1 cellular context compared by ENCODE assay signal in genomic region chr4:38310446-38311043, GRCh38.
TF ChIP-seq lines count a peak whose summit lies in the region.

No MANE protein-coding gene starts in this region.

TF ChIP-seq in GM12878, 131 proteins besides CTCF, POLR2A, EP300 and RAD21 (continued from another document and continues in another):
- peak; percentile 97 for TF ChIP-seq SKIL (IDR thresholded peaks at IDR 0.05; ENCODE audit: low read depth, poor library complexity, severe bottlenecking)
- TF ChIP-seq ZNF592 (IDR thresholded peaks at IDR 0.05) = no peak
- TF ChIP-seq ELK1 (IDR thresholded peaks at IDR 0.05; ENCODE audit: low read depth, low read length) = no peak
- TF ChIP-seq RAD51 (IDR thresholded peaks at IDR 0.05) = peak; percentile 90
- no peak for TF ChIP-seq ZBTB40 (IDR thresholded peaks at IDR 0.05; ENCODE audit: borderline replicate concordance)
- no peak for TF ChIP-seq NR2C1 (IDR thresholded peaks at IDR 0.05)
- no peak for TF ChIP-seq ATF3 (IDR thresholded peaks at IDR 0.05; ENCODE audit: borderline replicate concordance, extremely low read depth, low read depth, low read length)
- TF ChIP-seq CBX5 (IDR thresholded peaks at IDR 0.05; ENCODE audit: low read depth) = peak; percentile 96
- no peak for TF ChIP-seq ZZZ3 (IDR thresholded peaks at IDR 0.05; ENCODE audit: control insufficient read depth, insufficient read length, low read depth)
- peak; percentile 98 for TF ChIP-seq RELB (IDR thresholded peaks at IDR 0.05; ENCODE audit: low read depth)
- peak; percentile 74; the same call in 1 of the 2 replicates for TF ChIP-seq MEF2A (IDR thresholded peaks at IDR 0.05; ENCODE audit: insufficient read depth, low read depth, low read length)
- peak; percentile 75; the same call in 1 of the 2 replicates for TF ChIP-seq BACH1 (IDR thresholded peaks at IDR 0.05; ENCODE audit: borderline replicate concordance)
- peak in 1 of 2 experiments; percentile 91; a peak in 1 of 4 replicates for TF ChIP-seq CEBPB (IDR thresholded peaks at IDR 0.05; ENCODE audit: borderline replicate concordance in 1 of 2, low read depth in 2 of 2, low read length in 2 of 2)
- TF ChIP-seq JUNB (IDR thresholded peaks at IDR 0.05) = peak; percentile 98
- TF ChIP-seq GABPA (IDR thresholded peaks at IDR 0.05; ENCODE audit: low read depth) = no peak; the same call in 1 of the 2 replicates
- no peak for TF ChIP-seq NRF1 (conservative IDR thresholded peaks at IDR 0.05; ENCODE audit: low read depth, low read length)
- TF ChIP-seq CHD2 (IDR thresholded peaks at IDR 0.05; ENCODE audit: borderline replicate concordance, low read depth, low read length) = peak; percentile 75
- no peak for TF ChIP-seq ZNF24 (IDR thresholded peaks at IDR 0.05)
- TF ChIP-seq PKNOX1 (IDR thresholded peaks at IDR 0.05) = peak; percentile 90
- TF ChIP-seq MTA3 (IDR thresholded peaks at IDR 0.05; ENCODE audit: borderline replicate concordance, low read length) = peak; percentile 96
- no peak for TF ChIP-seq MYB (IDR thresholded peaks at IDR 0.05; ENCODE audit: borderline replicate concordance, low read depth, low read length)
- no peak for TF ChIP-seq SMARCA5 (IDR thresholded peaks at IDR 0.05)
- TF ChIP-seq USF2 (IDR thresholded peaks at IDR 0.05; ENCODE audit: borderline replicate concordance, low read depth, low read length) = no peak; the same call in 1 of the 2 replicates
- TF ChIP-seq ZBTB11 (CRISPR knock-in tag; IDR thresholded peaks at IDR 0.05) = no peak
- TF ChIP-seq YY1 (IDR thresholded peaks at IDR 0.05; ENCODE audit: low read depth, low read length) = peak; percentile 82
- TF ChIP-seq TBL1XR1 (IDR thresholded peaks at IDR 0.05; ENCODE audit: low read depth, low read length) = peak; percentile 96
- peak; percentile 96 for TF ChIP-seq PAX5 (IDR thresholded peaks at IDR 0.05; ENCODE audit: borderline replicate concordance, low read depth, low read length)
- no peak for TF ChIP-seq ZNF274 (IDR thresholded peaks at IDR 0.05; ENCODE audit: insufficient read depth, insufficient read length)
- TF ChIP-seq ZNF217 (IDR thresholded peaks at IDR 0.05) = peak; percentile 67; the same call in 1 of the 2 replicates
- TF ChIP-seq RB1 (IDR thresholded peaks at IDR 0.05; ENCODE audit: borderline replicate concordance) = no peak
- no peak for TF ChIP-seq NFYA (IDR thresholded peaks at IDR 0.05; ENCODE audit: borderline replicate concordance, low read depth, low read length)
- TF ChIP-seq TAF1 (IDR thresholded peaks at IDR 0.05; ENCODE audit: borderline replicate concordance, low read depth, low read length) = peak; percentile 49; the same call in 1 of the 2 replicates
- no peak for TF ChIP-seq ZBTB4 (CRISPR knock-in tag; IDR thresholded peaks at IDR 0.05)
- TF ChIP-seq FOXM1 (IDR thresholded peaks at IDR 0.05; ENCODE audit: low read depth, low read length) = peak; percentile 100
